8 cellular contexts compared by ENCODE assay signal in the genomic region with DNA sequence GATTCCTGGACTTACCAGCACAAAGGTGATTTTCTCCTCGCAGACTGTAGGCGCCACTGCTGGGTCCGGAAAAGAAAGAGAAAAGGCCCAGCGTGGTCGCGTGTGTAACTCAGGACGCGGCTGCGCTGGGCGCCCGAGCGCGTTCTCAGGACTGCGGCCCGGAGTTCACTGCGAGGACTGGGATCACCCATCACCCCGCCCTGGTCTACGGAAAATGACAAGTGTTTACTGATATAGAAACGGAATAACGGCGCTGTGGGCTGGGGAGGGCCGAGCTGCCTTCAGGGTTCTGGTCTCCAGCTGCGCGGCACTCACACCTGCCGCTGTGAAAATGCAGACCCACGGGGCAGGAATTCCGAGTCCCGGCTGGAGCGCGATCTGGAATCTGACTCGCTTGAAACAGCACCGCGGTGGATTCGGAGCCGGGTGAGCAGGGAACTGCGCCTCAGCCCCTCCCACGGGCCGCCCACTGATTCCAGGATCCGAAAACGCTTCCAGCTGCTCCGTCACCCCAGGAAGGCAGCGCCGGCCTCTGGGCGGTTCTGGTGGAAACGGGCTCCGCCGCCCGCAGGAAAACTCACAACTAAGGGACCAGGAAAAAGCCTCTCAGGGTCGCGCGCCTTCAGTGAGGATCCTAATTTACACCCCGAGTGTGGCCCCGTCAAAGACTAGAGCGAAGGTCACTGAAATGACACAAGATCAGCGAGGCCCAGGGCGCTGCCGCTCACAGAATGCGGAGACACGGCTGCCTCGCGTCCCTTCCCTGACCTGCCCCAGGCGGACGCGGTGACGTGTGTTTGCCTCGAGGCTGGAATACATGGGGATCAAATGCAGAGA. TPM values are rescaled to one million over a fixed set of nuclear protein-coding genes. Genes with fewer than 3 reads are reported as not detected.
DNase-seq lines count a peak whose midpoint lies in the region; ATAC-seq, FAIRE-seq and TF ChIP-seq lines count a peak whose summit lies in the region.

No MANE protein-coding gene starts in this region.

- peak overlapping the region; percentile 8 for H3K27ac ChIP-seq in mesendoderm (ENCODE audit: low read depth, low read length)

- H3K9ac ChIP-seq in mesendoderm (ENCODE audit: low read length): peak overlapping the region; percentile 61

- H3K4ac ChIP-seq in mesendoderm (ENCODE audit: low read depth, low read length): no peak overlapping the region

- peak overlapping the region; percentile 89 for H3K4me2 ChIP-seq in mesendoderm (ENCODE audit: low read length)

- no peak overlapping the region for H2BK5ac ChIP-seq in mesendoderm (ENCODE audit: low read length)

- no peaks in the 10 kb centered on the region for H3K79me1 ChIP-seq in mesendoderm (ENCODE audit: low read length)

- no peak overlapping the region for H2BK120ac ChIP-seq in mesendoderm (ENCODE audit: low read depth, low read length)

- no peak overlapping the region for H3K23ac ChIP-seq in mesendoderm (ENCODE audit: low read length)

- WGBS in mesendoderm (ENCODE audit: extremely low coverage, insufficient coverage, low lambda C conversion rate): no CpG with 5 or more reads among the region's 66 CpGs

- peaks cover 5% of the 10 kb centered on the region for H3K4me1 ChIP-seq in mesendoderm (ENCODE audit: control insufficient read depth, low read depth, low read length)

- peak; percentile 53 for FAIRE-seq in endometrium (lab: Jason Lieb, UNC)

- H3K4me3 ChIP-seq in GM12864 (ENCODE audit: low read depth, low read length) (peak overlapping the region; percentile 49), mesendoderm (ENCODE audit: low read length) (peak overlapping the region; percentile 24)

- H4K8ac ChIP-seq in mesendoderm (ENCODE audit: low read depth, low read length): no peak overlapping the region

- H2AK5ac ChIP-seq in mesendoderm (ENCODE audit: low read length): no peak overlapping the region

- H2BK15ac ChIP-seq in mesendoderm (replicated peaks; ENCODE audit: low read depth): no peak overlapping the region

- H3K18ac ChIP-seq in mesendoderm (ENCODE audit: low read length): peak overlapping the region; percentile 1

- no peaks in the 10 kb centered on the region for H3K79me2 ChIP-seq in mesendoderm (ENCODE audit: control insufficient read depth, insufficient read depth, low read length)

- ATAC-seq in HG03280 (IDR thresholded peaks at IDR 0.05; ENCODE audit: unreplicated experiment) (peak; percentile 66), HG02938 (IDR thresholded peaks at IDR 0.05; ENCODE audit: unreplicated experiment) (no peak)

- no peaks in the 10 kb centered on the region for H3K36me3 ChIP-seq in mesendoderm (ENCODE audit: control insufficient read depth, insufficient read depth, low read length)

- TF ChIP-seq CTCF in GM12864 (IDR thresholded peaks at IDR 0.05; ENCODE audit: low read depth, low read length, missing control alignments): peak; percentile 41

- peak; percentile 27 for DNase-seq in GM12864 (ENCODE audit: low read depth)
- DNase-seq in NCI-H748 treated with DMSO at 0.1 percent for 48 hours (lab: John Stamatoyannopoulos, UW): peak; percentile 67
- DNase-seq in activated T-cell treated with anti-CD3 and anti-CD28 coated beads for 1 hour (ENCODE audit: low read depth): peak; percentile 34
- DNase-seq in mesendoderm: peak; percentile 91
- DNase-seq in stimulated activated CD8-positive, alpha-beta memory T cell treated with anti-CD3 and anti-CD28 coated beads, Interleukin-15, amount 100 ng/mL, for 48 hours (ENCODE audit: low read depth in 2 of 2): peak; percentile 24 to 52

- no peaks in the 10 kb centered on the region for H3K27me3 ChIP-seq in mesendoderm (ENCODE audit: insufficient read depth, low read length, poor library complexity)

- no peak overlapping the region for H4K5ac ChIP-seq in mesendoderm (ENCODE audit: low read length)

- H3K56ac ChIP-seq in mesendoderm (ENCODE audit: low read length): peak overlapping the region; percentile 69

RNA-seq across cellular contexts. Expression of gene HLA-A, which starts 34.5 kb away (rescaled TPM):
- 258 TPM for polyA plus RNA-seq in mesendoderm (2013, experiment 1 of 2)
- polyA plus RNA-seq in mesendoderm (2013, experiment 2 of 2): 262 TPM

Comparison
In these comparisons a context has a peak if more than half of its experiments do, and no peak if none do; other contexts are left out.
1. DNase-seq: peak in every context shown above with its lines; median percentile 91 in mesendoderm; 67 in NCI-H748 treated with DMSO at 0.1 percent for 48 hours; 38 in stimulated activated CD8-positive, alpha-beta memory T cell treated with anti-CD3 and anti-CD28 coated beads, Interleukin-15, amount 100 ng/mL, for 48 hours; 34 in activated T-cell treated with anti-CD3 and anti-CD28 coated beads for 1 hour; 27 in GM12864.